9 cellular contexts compared by ENCODE assay signal in the genomic region with DNA sequence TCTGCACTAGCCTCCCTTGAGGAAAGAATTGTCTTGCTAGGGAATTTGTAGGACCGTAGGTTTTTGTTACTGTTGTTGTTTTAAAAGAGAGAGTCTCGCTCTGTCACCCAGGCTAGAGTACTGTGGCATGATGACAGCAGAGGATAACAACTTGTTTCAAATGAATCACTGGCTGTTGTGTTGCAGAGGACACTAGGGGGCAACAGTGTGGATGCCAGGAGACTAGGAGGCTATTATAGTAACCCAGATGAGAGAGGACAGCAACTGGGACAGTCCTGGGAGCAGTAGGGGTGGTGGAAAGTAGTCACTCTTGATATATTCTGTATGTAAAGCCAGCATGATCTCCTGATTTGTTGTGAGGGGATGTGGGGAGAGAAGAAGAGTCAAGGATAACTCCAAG. TPM values are rescaled to one million over a fixed set of nuclear protein-coding genes. Genes with fewer than 3 reads are reported as not detected.
A peak's percentile ranks its signal among the peaks of the same experiment; 100 is the strongest.
DNase-seq lines count a peak whose midpoint lies in the region; ATAC-seq and TF ChIP-seq lines count a peak whose summit lies in the region.
"Had no signal": no experiment of that assay in that cellular context is flagged by ENCODE, and none has a peak within 500 bp of the region (broad histone marks: within the 10 kb centered on the region; RNA-seq: fewer than 3 reads in every experiment).

No MANE protein-coding gene starts in this region.

- H3K27ac ChIP-seq in thyroid gland (no peak overlapping the region), gastroesophageal sphincter (no peak overlapping the region)
- H3K27ac ChIP-seq: KMS-11 had no signal

- H3K4me1 ChIP-seq in thyroid gland (no peaks in the 10 kb centered on the region), gastroesophageal sphincter (peaks cover 8 to 26% (median 10%) of the 10 kb centered on the region in 3 donors)

- no peak for TF ChIP-seq POLR2A in thyroid gland (IDR thresholded peaks at IDR 0.05)
- TF ChIP-seq POLR2A in gastroesophageal sphincter (IDR thresholded peaks at IDR 0.05), result no peak

- no peaks in the 10 kb centered on the region for H3K27me3 Mint-ChIP-seq in Calu3 (ENCODE audit: unreplicated experiment)

- H3K27ac Mint-ChIP-seq in Calu3 (ENCODE audit: unreplicated experiment), result peak overlapping the region; percentile 2

- peaks cover 5% of the 10 kb centered on the region for H3K9me3 Mint-ChIP-seq in Calu3 (ENCODE audit: low read depth, unreplicated experiment)

- intact Hi-C loops in Calu3 (cut with micrococcal nuclease; ENCODE audit: unreplicated experiment) (no loop called here), thyroid gland (cut with DNase I) (no loop called here)

- H3K4me3 Mint-ChIP-seq in Calu3 (ENCODE audit: low read depth, unreplicated experiment), result no peak overlapping the region

- H3K36me3 ChIP-seq in thyroid gland (no peaks in the 10 kb centered on the region), gastroesophageal sphincter (no peaks in the 10 kb centered on the region)

- H3K9me3 ChIP-seq in thyroid gland, result no peaks in the 10 kb centered on the region
- H3K9me3 ChIP-seq in gastroesophageal sphincter, result no peaks in the 10 kb centered on the region

- no TSS peak for BruUV-seq in Calu3 (replicated peaks; lab: Mats Ljungman, UMichigan)

- peak; percentile 41 for DNase-seq in Calu3
- peak; percentile 29 for DNase-seq in NCI-H226
- DNase-seq in fibroblast of pulmonary artery (ENCODE audit: low read depth), result peak; percentile 59
- peak; percentile 5 to 18 for DNase-seq in thyroid gland
- no peak for DNase-seq in GM13976 (ENCODE audit: low spot score)
- no peak for DNase-seq in Ammon's horn (ENCODE audit: low spot score)

- in situ Hi-C loops in GM13976 (cut with MboI; ENCODE audit: low sequenced_read_pairs, unreplicated experiment), result no loop called here

- no peak for TF ChIP-seq EP300 in gastroesophageal sphincter (IDR thresholded peaks at IDR 0.05)

- TF ChIP-seq CTCF in Calu3 (IDR thresholded peaks at IDR 0.05; ENCODE audit: unreplicated experiment) (peak; percentile 32), fibroblast of pulmonary artery (IDR thresholded peaks at IDR 0.05; ENCODE audit: low read length, missing control alignments) (peak; percentile 64), thyroid gland (IDR thresholded peaks at IDR 0.05) (peak in 1 of 6 experiments; percentile 31), GM13976 (IDR thresholded peaks at IDR 0.05; ENCODE audit: borderline replicate concordance, control extremely low read depth, extremely low read depth, insufficient read depth, missing control alignments) (no peak), gastroesophageal sphincter (IDR thresholded peaks at IDR 0.05) (peak in 1 of 4 experiments; percentile 30)

- no peaks in the 10 kb centered on the region for H3K36me3 Mint-ChIP-seq in Calu3 (ENCODE audit: insufficient read depth, unreplicated experiment)

- ATAC-seq in GM19463 (IDR thresholded peaks at IDR 0.05; ENCODE audit: unreplicated experiment), result peak; percentile 71
- ATAC-seq in gastroesophageal sphincter, result no peak

- CTCF ChIA-PET in Calu3 (lab: Charles Lee), result interaction anchor here (1.0 kb wide), 1 partner anchor 116 kb away, joined by 4 read pairs; no protein-coding TSS in a partner anchor

- WGBS in thyroid gland, 2 donors, result 41 to 49% methylated on average over 2 of the region's 2 CpGs
- 33 to 40% methylated on average over 1 of the region's 2 CpGs for WGBS in gastroesophageal sphincter (ENCODE audit: low coverage in 1 of 2), 2 donors

- H3K27me3 ChIP-seq in thyroid gland, result no peaks in the 10 kb centered on the region
- no peaks in the 10 kb centered on the region for H3K27me3 ChIP-seq in gastroesophageal sphincter

- H3K4me3 ChIP-seq in fibroblast of pulmonary artery (replicated peaks; ENCODE audit: low read depth, low read length) (no peak overlapping the region), thyroid gland (replicated peaks in 1 of 3) (no peak overlapping the region), gastroesophageal sphincter (no peak overlapping the region)

- peaks cover 41% of the 10 kb centered on the region for H3K4me1 Mint-ChIP-seq in Calu3 (ENCODE audit: low read depth, unreplicated experiment)

RNA-seq across cellular contexts. Expression of a gene that starts 41.8 kb away (rescaled TPM):
- total RNA-seq in Calu3 (2022) (85.8 and 89.9 TPM in 2 replicates), thyroid gland (10 to 100 TPM; 29.9 to 40.0 (median 35.3) TPM), gastroesophageal sphincter (100 to 1,000 TPM; 240 to 305 (median 265) TPM)

RNA-seq across cellular contexts. Expression of a gene that starts 51.0 kb away (rescaled TPM):
- not detected in 2 replicates for total RNA-seq in Calu3 (2022)
- total RNA-seq in thyroid gland, result not detected
- total RNA-seq in gastroesophageal sphincter, result not detected

Comparison
In these comparisons a context has a peak if more than half of its experiments do, and no peak if none do; other contexts are left out.
1. DNase-seq: peak in Calu3 (single experiment), NCI-H226 (single experiment), fibroblast of pulmonary artery (single experiment) and thyroid gland (2 of 2); none in GM13976 (single experiment) and Ammon's horn (single experiment).